Comparison of ENCODE assay signal across 8 cellular contexts in genomic region chr13:33723772-33724435, GRCh38.
DNase-seq lines count a peak whose midpoint lies in the region; TF ChIP-seq lines count a peak whose summit lies in the region.

No MANE protein-coding gene starts in this region.

- DNase-seq in G401 (ENCODE audit: low spot score) (peak; percentile 90), GOT3 (lab: John Stamatoyannopoulos, UW) (peak; percentile 11), LNCaP clone FGC (ENCODE audit: low read depth) (peak; percentile 76), RPMI7951 (ENCODE audit: low read depth) (peak; percentile 81), fibroblast of pulmonary artery (ENCODE audit: low read depth) (peak; percentile 94), neural crest cell (ENCODE audit: low read depth, low spot score) (peak; percentile 73), superior temporal gyrus (ENCODE audit: extremely low spot score) (peak; percentile 97)
- DNase-seq in activated T-helper 1 cell treated with anti-CD3 and anti-CD28 coated beads, Interleukin-12 subunit alpha, Interleukin-12 subunit beta, Interleukin-2, Interleukin-4 antibody, amounts not matched to agents 30 ng/mL and 10 ng/mL and 1 ng/mL, durations not matched to agents 14 hours and 24 hours and 36 hours (ENCODE audit: low spot score): peak; percentile 51

- TF ChIP-seq CTCF in LNCaP clone FGC (IDR thresholded peaks at IDR 0.05; ENCODE audit: control insufficient read depth, extremely low read depth, insufficient read depth) (peak; percentile 73), fibroblast of pulmonary artery (IDR thresholded peaks at IDR 0.05; ENCODE audit: low read length, missing control alignments) (peak; percentile 79), neural crest cell (conservative IDR thresholded peaks at IDR 0.05) (peak; percentile 80)

- intact Hi-C loops in activated T-helper 1 cell treated with anti-CD3 and anti-CD28 coated beads, Interleukin-12 subunit alpha, Interleukin-12 subunit beta, Interleukin-2, Interleukin-4 antibody, amounts not matched to agents 30 ng/mL and 10 ng/mL and 1 ng/mL, durations not matched to agents 14 hours and 24 hours and 36 hours (cut with micrococcal nuclease): loop anchor here (1.0 to 10.0 kb wide), 13 partner anchors 21 to 1438 kb away; partner anchors contain the start of gene PDS5B

- no peaks in the 10 kb centered on the region for H3K27me3 Mint-ChIP-seq in activated T-helper 1 cell treated with anti-CD3 and anti-CD28 coated beads, Interleukin-12 subunit alpha, Interleukin-12 subunit beta, Interleukin-2, Interleukin-4 antibody, amounts not matched to agents 30 ng/mL and 10 ng/mL and 1 ng/mL, durations not matched to agents 14 hours and 24 hours and 36 hours (ENCODE audit: insufficient read depth)
- no peaks in the 10 kb centered on the region for H3K27me3 Mint-ChIP-seq in neural crest cell (ENCODE audit: low read depth)

- H3K4me1 Mint-ChIP-seq in activated T-helper 1 cell treated with anti-CD3 and anti-CD28 coated beads, Interleukin-12 subunit alpha, Interleukin-12 subunit beta, Interleukin-2, Interleukin-4 antibody, amounts not matched to agents 30 ng/mL and 10 ng/mL and 1 ng/mL, durations not matched to agents 14 hours and 24 hours and 36 hours (ENCODE audit: low read depth): peaks cover 49% of the 10 kb centered on the region
- H3K4me1 Mint-ChIP-seq in neural crest cell: peaks cover 34% of the 10 kb centered on the region

- H3K4me3 ChIP-seq in LNCaP clone FGC (ENCODE audit: low read depth, low read length): no peak overlapping the region
- H3K4me3 ChIP-seq in fibroblast of pulmonary artery (replicated peaks; ENCODE audit: low read depth, low read length): no peak overlapping the region

- in situ Hi-C loops in G401 (cut with HindIII; ENCODE audit: low sequenced_read_pairs): no loop called here

- H3K4me3 Mint-ChIP-seq in activated T-helper 1 cell treated with anti-CD3 and anti-CD28 coated beads, Interleukin-12 subunit alpha, Interleukin-12 subunit beta, Interleukin-2, Interleukin-4 antibody, amounts not matched to agents 30 ng/mL and 10 ng/mL and 1 ng/mL, durations not matched to agents 14 hours and 24 hours and 36 hours: no peak overlapping the region
- H3K4me3 Mint-ChIP-seq in neural crest cell: no peak overlapping the region

- H3K9me3 Mint-ChIP-seq in activated T-helper 1 cell treated with anti-CD3 and anti-CD28 coated beads, Interleukin-12 subunit alpha, Interleukin-12 subunit beta, Interleukin-2, Interleukin-4 antibody, amounts not matched to agents 30 ng/mL and 10 ng/mL and 1 ng/mL, durations not matched to agents 14 hours and 24 hours and 36 hours: peaks cover 4% of the 10 kb centered on the region
- peaks cover 4% of the 10 kb centered on the region for H3K9me3 Mint-ChIP-seq in neural crest cell

- H3K27ac Mint-ChIP-seq in activated T-helper 1 cell treated with anti-CD3 and anti-CD28 coated beads, Interleukin-12 subunit alpha, Interleukin-12 subunit beta, Interleukin-2, Interleukin-4 antibody, amounts not matched to agents 30 ng/mL and 10 ng/mL and 1 ng/mL, durations not matched to agents 14 hours and 24 hours and 36 hours: peak overlapping the region; percentile 84
- H3K27ac Mint-ChIP-seq in neural crest cell (ENCODE audit: unreplicated experiment): no peak overlapping the region

- no peaks in the 10 kb centered on the region for H3K36me3 Mint-ChIP-seq in activated T-helper 1 cell treated with anti-CD3 and anti-CD28 coated beads, Interleukin-12 subunit alpha, Interleukin-12 subunit beta, Interleukin-2, Interleukin-4 antibody, amounts not matched to agents 30 ng/mL and 10 ng/mL and 1 ng/mL, durations not matched to agents 14 hours and 24 hours and 36 hours (ENCODE audit: low read depth)
- peaks cover 6% of the 10 kb centered on the region for H3K36me3 Mint-ChIP-seq in neural crest cell (ENCODE audit: low read depth)

Comparison
In these comparisons a context has a peak if more than half of its experiments do, and no peak if none do; other contexts are left out.
1. DNase-seq: peak in every context shown above with its lines; median percentile 97 in superior temporal gyrus; 94 in fibroblast of pulmonary artery; 90 in G401; 81 in RPMI7951; 76 in LNCaP clone FGC; 73 in neural crest cell; 51 in activated T-helper 1 cell treated with anti-CD3 and anti-CD28 coated beads, Interleukin-12 subunit alpha, Interleukin-12 subunit beta, Interleukin-2, Interleukin-4 antibody, amounts not matched to agents 30 ng/mL and 10 ng/mL and 1 ng/mL, durations not matched to agents 14 hours and 24 hours and 36 hours; 11 in GOT3.